Comparison of ENCODE assay signal across 10 cellular contexts in the genomic region with DNA sequence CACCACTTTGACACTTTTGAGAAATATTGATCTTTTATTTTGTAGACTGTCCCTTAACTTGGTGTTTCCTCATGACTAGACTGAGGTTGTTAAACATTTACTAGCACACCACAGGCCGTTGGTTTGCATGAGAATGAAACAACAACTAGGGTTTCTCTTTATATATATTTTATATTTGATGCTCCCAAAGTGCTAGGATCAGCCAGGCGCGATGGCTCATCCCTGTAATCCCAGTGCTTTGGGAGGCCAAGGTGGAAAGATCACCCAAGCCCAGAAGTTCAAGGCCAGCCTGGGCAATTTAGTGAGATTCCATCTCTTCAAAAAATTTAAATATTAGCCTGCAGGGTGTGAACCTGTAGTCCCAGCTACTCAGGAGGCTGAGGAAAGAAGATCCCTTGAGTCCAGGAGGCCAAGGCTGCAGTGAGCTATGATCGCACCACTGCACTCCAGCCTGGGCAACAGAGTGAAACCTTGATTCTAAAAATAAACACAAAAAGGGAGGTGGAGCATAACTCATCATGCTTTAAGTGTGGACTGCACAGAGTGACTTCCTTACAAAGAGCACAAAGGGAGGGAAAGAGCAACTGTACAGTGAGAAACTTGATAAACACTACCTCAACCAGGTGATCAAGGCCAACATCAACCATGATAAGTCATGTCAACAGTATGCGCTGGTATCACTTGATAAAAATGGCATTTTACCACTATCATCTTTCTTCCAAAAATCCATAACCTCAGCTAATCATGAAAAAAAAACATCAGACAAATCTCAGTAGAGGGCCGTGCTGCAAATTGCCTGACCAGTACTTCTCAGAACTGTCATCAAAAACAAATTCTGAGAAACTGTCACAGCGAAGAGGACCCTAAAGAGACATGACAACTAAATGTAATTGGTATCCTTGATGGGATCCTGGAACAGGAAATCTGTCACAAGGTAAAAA.
DNase-seq lines count a peak whose midpoint lies in the region; ATAC-seq and TF ChIP-seq lines count a peak whose summit lies in the region.
"Had no signal": no experiment of that assay in that cellular context is flagged by ENCODE, and none has a peak within 500 bp of the region (broad histone marks: within the 10 kb centered on the region; RNA-seq: fewer than 3 reads in every experiment).

No MANE protein-coding gene starts in this region.

- H3K4me1 Mint-ChIP-seq in GM23338: no peaks in the 10 kb centered on the region; the same call in 2 of the 3 replicates
- H3K4me1 Mint-ChIP-seq in naive thymus-derived CD4-positive, alpha-beta T cell: peaks cover 3 to 12% (median 6%) of the 10 kb centered on the region in 7 donors

- DNase-seq in renal cortical epithelial cell (ENCODE audit: low read depth) (peak; percentile 62), GM23338 (ENCODE audit: low spot score) (no peak)
- no peak for DNase-seq in naive thymus-derived CD4-positive, alpha-beta T cell
- DNase-seq: activated CD4-positive, alpha-beta T cell treated with anti-CD3 and anti-CD28 coated beads for 1 hour had no signal

- no peaks in the 10 kb centered on the region for H3K9me3 Mint-ChIP-seq in GM23338
- H3K9me3 Mint-ChIP-seq in naive thymus-derived CD4-positive, alpha-beta T cell: no peaks in the 10 kb centered on the region

- H3K9me2 ChIP-seq in GM23338 (ENCODE audit: insufficient read depth): no peaks in the 10 kb centered on the region

- H3K4me2 ChIP-seq in GM23338: no peak overlapping the region

- no peak for TF ChIP-seq EP300 in gastroesophageal sphincter (IDR thresholded peaks at IDR 0.05)

- no peaks in the 10 kb centered on the region for H3K79me2 ChIP-seq in GM23338 (replicated peaks; ENCODE audit: insufficient read depth)

- H3K27me3 ChIP-seq in gastroesophageal sphincter (no peaks in the 10 kb centered on the region), GM23338 (ENCODE audit: insufficient read depth) (no peaks in the 10 kb centered on the region)
- H3K27me3 ChIP-seq in naive thymus-derived CD4-positive, alpha-beta T cell (ENCODE audit: control insufficient read depth in 2 of 2, insufficient read depth in 2 of 2, low read length in 2 of 2): no peaks in the 10 kb centered on the region
- H3K27me3 ChIP-seq: esophagus muscularis mucosa had no signal

- H3K27ac ChIP-seq in gastroesophageal sphincter (no peak overlapping the region), GM23338 (ENCODE audit: low read depth) (no peak overlapping the region)
- no peak overlapping the region for H3K27ac ChIP-seq in naive thymus-derived CD4-positive, alpha-beta T cell (ENCODE audit: low read depth, low read length)
- H3K27ac ChIP-seq: esophagus muscularis mucosa had no signal

- ATAC-seq in GM19023 (IDR thresholded peaks at IDR 0.05; ENCODE audit: unreplicated experiment): peak; percentile 77
- peak; percentile 78 for ATAC-seq in HG02642 (IDR thresholded peaks at IDR 0.05; ENCODE audit: poor library complexity, unreplicated experiment)
- ATAC-seq in HG03565 (IDR thresholded peaks at IDR 0.05; ENCODE audit: unreplicated experiment): peak; percentile 75
- ATAC-seq in gastroesophageal sphincter: no peak
- ATAC-seq in GM23338: no peak
- ATAC-seq in naive thymus-derived CD4-positive, alpha-beta T cell: no peak
- ATAC-seq in esophagus mucosa: no peak

- H4K20me1 ChIP-seq in GM23338 (replicated peaks; ENCODE audit: insufficient read depth): 0 out of 2 replicates have a peak, but pooled peaks cover 3% of the 10 kb centered on the region

- H3K4me3 ChIP-seq in gastroesophageal sphincter (no peak overlapping the region), GM23338 (no peak overlapping the region)
- no peak overlapping the region for H3K4me3 ChIP-seq in naive thymus-derived CD4-positive, alpha-beta T cell (ENCODE audit: low read length)
- H3K4me3 ChIP-seq: esophagus muscularis mucosa had no signal

- H3K36me3 ChIP-seq in gastroesophageal sphincter: no peaks in the 10 kb centered on the region
- no peaks in the 10 kb centered on the region for H3K36me3 ChIP-seq in GM23338 (ENCODE audit: insufficient read depth)
- no peaks in the 10 kb centered on the region for H3K36me3 ChIP-seq in naive thymus-derived CD4-positive, alpha-beta T cell (ENCODE audit: control insufficient read depth in 2 of 3, insufficient read depth in 3 of 3, low read length in 3 of 3)
- H3K36me3 ChIP-seq: esophagus muscularis mucosa had no signal

- intact Hi-C loops in naive thymus-derived CD4-positive, alpha-beta T cell (cut with micrococcal nuclease): loop anchor here in 1 of 2 donors (10.0 kb wide), 1 partner anchor 58 kb away; no protein-coding TSS in a partner anchor

- H3K27ac Mint-ChIP-seq in GM23338: no peak overlapping the region
- peak overlapping the region in 1 of 9 donors; percentile 38 for H3K27ac Mint-ChIP-seq in naive thymus-derived CD4-positive, alpha-beta T cell

- CTCF ChIA-PET in naive thymus-derived CD4-positive, alpha-beta T cell (lab: Charles Lee): interaction anchor here (0.6 to 2.9 kb wide), 3 partner anchors 192 to 209 kb away, joined by 3 to 47 read pairs (median 5); no protein-coding TSS in a partner anchor

- H3F3A ChIP-seq in GM23338 (replicated peaks; ENCODE audit: low read depth): no peaks in the 10 kb centered on the region

- H3K4me1 ChIP-seq in gastroesophageal sphincter (no peaks in the 10 kb centered on the region), GM23338 (ENCODE audit: insufficient read depth) (no peaks in the 10 kb centered on the region)
- no peaks in the 10 kb centered on the region for H3K4me1 ChIP-seq in naive thymus-derived CD4-positive, alpha-beta T cell (ENCODE audit: control insufficient read depth in 2 of 2, insufficient read depth in 2 of 2, low read length in 2 of 2)
- H3K4me1 ChIP-seq: esophagus muscularis mucosa had no signal

- H3K9me3 ChIP-seq in gastroesophageal sphincter: no peaks in the 10 kb centered on the region
- H3K9me3 ChIP-seq in naive thymus-derived CD4-positive, alpha-beta T cell (ENCODE audit: control insufficient read depth in 2 of 3, low read length in 3 of 3): no peaks in the 10 kb centered on the region
- H3K9me3 ChIP-seq: esophagus muscularis mucosa had no signal

- POLR2A ChIA-PET in naive thymus-derived CD4-positive, alpha-beta T cell (lab: Charles Lee): interaction anchor here (1.6 to 2.7 kb wide), 2 partner anchors 197 to 431 kb away, joined by 3 to 8 read pairs; a partner anchor contains a TSS

- no peaks in the 10 kb centered on the region for H3K36me3 Mint-ChIP-seq in GM23338 (ENCODE audit: low read depth)
- no peaks in the 10 kb centered on the region for H3K36me3 Mint-ChIP-seq in naive thymus-derived CD4-positive, alpha-beta T cell

- H3K4me3 Mint-ChIP-seq in GM23338: no peak overlapping the region
- no peak overlapping the region for H3K4me3 Mint-ChIP-seq in naive thymus-derived CD4-positive, alpha-beta T cell

- no peak overlapping the region for H2AFZ ChIP-seq in GM23338

- WGBS in gastroesophageal sphincter (ENCODE audit: low coverage in 1 of 2), 2 donors: 60 to 74% methylated on average over 4 to 6 of the region's 7 CpGs

- H3K27me3 Mint-ChIP-seq in GM23338 (ENCODE audit: insufficient read depth, low read depth, poor library complexity): peaks cover 7% of the 10 kb centered on the region
- H3K27me3 Mint-ChIP-seq in naive thymus-derived CD4-positive, alpha-beta T cell: peaks cover 0 to 2% (median 0%) of the 10 kb centered on the region in 5 donors

- no peak for TF ChIP-seq POLR2A in gastroesophageal sphincter (IDR thresholded peaks at IDR 0.05)

- TF ChIP-seq CTCF in gastroesophageal sphincter (IDR thresholded peaks at IDR 0.05) (no peak), GM23338 (conservative IDR thresholded peaks at IDR 0.05; ENCODE audit: low read depth in 2 of 2) (no peak)

TF ChIP-seq in GM23338, 12 proteins besides CTCF, POLR2A, EP300 and RAD21 (continues in another document):
- TF ChIP-seq NANOG (IDR thresholded peaks at IDR 0.05; ENCODE audit: borderline replicate concordance): no peak
- TF ChIP-seq ZNF114 (CRISPR knock-in tag; IDR thresholded peaks at IDR 0.05): no peak
- no peak for TF ChIP-seq EZH2phosphoT487 (IDR thresholded peaks at IDR 0.05; ENCODE audit: unreplicated experiment)
- no peak for TF ChIP-seq ZNF331 (CRISPR knock-in tag; IDR thresholded peaks at IDR 0.05; ENCODE audit: low read depth)
- TF ChIP-seq STAT1 (IDR thresholded peaks at IDR 0.05; ENCODE audit: unreplicated experiment): no peak
- TF ChIP-seq POLR2AphosphoS5 (IDR thresholded peaks at IDR 0.05; ENCODE audit: low read depth): no peak

Comparison
In these comparisons a context has a peak if more than half of its experiments do, and no peak if none do; other contexts are left out.
1. ATAC-seq: peak in GM19023 (single experiment), HG02642 (single experiment) and HG03565 (single experiment); none in gastroesophageal sphincter (single experiment), GM23338 (single experiment), naive thymus-derived CD4-positive, alpha-beta T cell (single experiment) and esophagus mucosa (single experiment).